In the genomic region with DNA sequence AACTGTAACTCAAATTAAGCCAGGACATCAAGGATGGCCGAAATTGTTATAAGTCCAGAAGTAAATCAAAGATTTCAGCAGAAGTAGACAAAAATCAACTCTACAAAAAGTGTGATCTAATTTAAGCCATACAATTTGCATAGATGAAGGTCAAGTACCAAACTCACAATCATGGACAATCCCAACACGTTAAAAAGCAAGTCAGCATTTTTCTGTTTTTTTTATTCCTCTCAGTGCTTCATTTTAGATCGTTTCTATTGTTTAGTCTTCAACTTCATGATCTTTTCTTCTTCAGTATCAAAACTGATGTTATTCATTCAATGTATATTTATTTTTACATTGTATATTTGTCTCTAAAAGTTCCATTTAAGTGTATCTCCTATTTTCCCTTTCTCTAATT, we compare ENCODE assay signal across 8 cellular contexts.
"Had no signal": no experiment of that assay in that cellular context is flagged by ENCODE, and none has a peak within 500 bp of the region (broad histone marks: within the 10 kb centered on the region; RNA-seq: fewer than 3 reads in every experiment).

No MANE protein-coding gene starts in this region.

- H3K4me3 ChIP-seq: GM23338, HAP-1 had no signal

- ATAC-seq: GM23338, HCT116 had no signal

- H3K4me2 ChIP-seq: GM23338 had no signal

- H3K36me3 ChIP-seq: HAP-1 had no signal

- H3K9me3 ChIP-seq: HAP-1 had no signal

- FAIRE-seq: H1 had no signal

- H3K27ac ChIP-seq: HL-60 had no signal

- DNase-seq: HFFc6, Kasumi-1, KG1 had no signal
